Comparison of ENCODE assay signal across 1 cellular context in the genomic region with DNA sequence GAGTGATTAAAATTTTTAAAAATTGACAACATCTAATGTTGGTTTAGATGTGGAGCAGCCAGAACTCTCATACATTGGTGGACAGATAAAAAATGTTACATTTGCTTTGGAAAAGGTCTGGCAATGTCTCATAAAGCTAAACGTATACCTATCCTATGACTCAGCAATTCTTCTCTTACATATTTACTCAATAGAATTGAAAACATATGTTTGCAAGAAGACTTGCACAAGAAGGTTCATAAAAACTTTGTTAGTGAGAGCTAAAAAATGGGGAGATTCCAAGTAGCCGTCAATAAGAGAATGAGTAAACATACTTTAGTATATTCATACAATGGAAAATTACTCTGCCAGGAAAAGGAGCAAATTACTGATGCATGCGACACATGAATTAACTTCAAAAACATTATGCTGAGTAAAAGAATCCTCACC.
TF ChIP-seq lines count a peak whose summit lies in the region.

No MANE protein-coding gene starts in this region.

TF ChIP-seq in K562, 482 proteins besides CTCF, POLR2A, EP300 and RAD21 (continued from another document):
- TF ChIP-seq, protein P1, sequence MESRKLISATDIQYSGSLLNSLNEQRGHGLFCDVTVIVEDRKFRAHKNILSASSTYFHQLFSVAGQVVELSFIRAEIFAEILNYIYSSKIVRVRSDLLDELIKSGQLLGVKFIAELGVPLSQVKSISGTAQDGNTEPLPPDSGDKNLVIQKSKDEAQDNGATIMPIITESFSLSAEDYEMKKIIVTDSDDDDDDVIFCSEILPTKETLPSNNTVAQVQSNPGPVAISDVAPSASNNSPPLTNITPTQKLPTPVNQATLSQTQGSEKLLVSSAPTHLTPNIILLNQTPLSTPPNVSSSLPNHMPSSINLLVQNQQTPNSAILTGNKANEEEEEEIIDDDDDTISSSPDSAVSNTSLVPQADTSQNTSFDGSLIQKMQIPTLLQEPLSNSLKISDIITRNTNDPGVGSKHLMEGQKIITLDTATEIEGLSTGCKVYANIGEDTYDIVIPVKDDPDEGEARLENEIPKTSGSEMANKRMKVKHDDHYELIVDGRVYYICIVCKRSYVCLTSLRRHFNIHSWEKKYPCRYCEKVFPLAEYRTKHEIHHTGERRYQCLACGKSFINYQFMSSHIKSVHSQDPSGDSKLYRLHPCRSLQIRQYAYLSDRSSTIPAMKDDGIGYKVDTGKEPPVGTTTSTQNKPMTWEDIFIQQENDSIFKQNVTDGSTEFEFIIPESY (CRISPR knock-in tag; IDR thresholded peaks at IDR 0.05) = no peak
- TF ChIP-seq OTX1 (CRISPR knock-in tag; IDR thresholded peaks at IDR 0.05) (no peak), RBM25 (IDR thresholded peaks at IDR 0.05; ENCODE audit: low read depth, low read length, severe bottlenecking) (peak; percentile 21), ZNF316 (IDR thresholded peaks at IDR 0.05) (peak; percentile 72), BACH1 (tag; IDR thresholded peaks at IDR 0.05) (peak; percentile 54; the same call in 1 of the 2 replicates), CBX8 (IDR thresholded peaks at IDR 0.05; ENCODE audit: borderline replicate concordance, extremely low read depth, low read depth, low read length, poor library complexity, severe bottlenecking) (no peak), SNIP1 (IDR thresholded peaks at IDR 0.05; ENCODE audit: low read depth) (no peak), SLC30A9 (CRISPR knock-in tag; IDR thresholded peaks at IDR 0.05) (no peak), ZZZ3 (IDR thresholded peaks at IDR 0.05) (no peak), MTF1 (CRISPR knock-in tag; IDR thresholded peaks at IDR 0.05; ENCODE audit: borderline replicate concordance) (no peak), ZBED1 (IDR thresholded peaks at IDR 0.05) (no peak), GTF2A2 (tag; IDR thresholded peaks at IDR 0.05) (no peak), CHD1 (IDR thresholded peaks at IDR 0.05; ENCODE audit: low read length) (no peak), BCL6 (CRISPR knock-in tag; IDR thresholded peaks at IDR 0.05) (no peak), ZNF717 (CRISPR knock-in tag; IDR thresholded peaks at IDR 0.05) (no peak), ZNF324 (CRISPR knock-in tag; IDR thresholded peaks at IDR 0.05) (no peak), MTA2 (IDR thresholded peaks at IDR 0.05; ENCODE audit: low read depth) (no peak), ESRRB (CRISPR knock-in tag; IDR thresholded peaks at IDR 0.05; ENCODE audit: borderline replicate concordance) (no peak), SIN3A (IDR thresholded peaks at IDR 0.05; ENCODE audit: borderline replicate concordance in 2 of 2, control insufficient read depth in 1 of 2, low read depth in 2 of 2, low read length in 2 of 2) (no peak), EZH2 (IDR thresholded peaks at IDR 0.05; ENCODE audit: borderline replicate concordance, low read depth, low read length) (no peak), SMARCA5 (IDR thresholded peaks at IDR 0.05) (no peak), NFYB (IDR thresholded peaks at IDR 0.05; ENCODE audit: extremely low read depth, insufficient read length) (no peak), CREBBP (IDR thresholded peaks at IDR 0.05; ENCODE audit: low read depth, low read length) (no peak), RUNX1 (IDR thresholded peaks at IDR 0.05; ENCODE audit: low read depth) (no peak), NFATC3 (IDR thresholded peaks at IDR 0.05) (no peak), MAZ (CRISPR knock-in tag; conservative IDR thresholded peaks at IDR 0.05 in 1 of 2, IDR thresholded peaks at IDR 0.05 in 1 of 2) (no peak), MED1 (CRISPR knock-in tag; IDR thresholded peaks at IDR 0.05; ENCODE audit: borderline replicate concordance) (no peak), RBM14 (IDR thresholded peaks at IDR 0.05; ENCODE audit: borderline replicate concordance, insufficient read depth, low read depth, low read length) (no peak), NFE2 (IDR thresholded peaks at IDR 0.05; ENCODE audit: low read depth) (peak; percentile 64), NBN (IDR thresholded peaks at IDR 0.05; ENCODE audit: low read depth) (no peak), YY1 (IDR thresholded peaks at IDR 0.05; ENCODE audit: borderline replicate concordance in 1 of 3, control insufficient read depth in 1 of 3, extremely low read depth in 1 of 3, insufficient read depth in 3 of 3, insufficient read length in 1 of 3, insufficient replicate concordance in 2 of 3, low read depth in 1 of 3, low read length in 2 of 3) (no peak), ZC3H4 (CRISPR knock-in tag; IDR thresholded peaks at IDR 0.05; ENCODE audit: borderline replicate concordance) (no peak), ZNF644 (tag; IDR thresholded peaks at IDR 0.05; ENCODE audit: low read depth) (no peak), KAT8 (IDR thresholded peaks at IDR 0.05; ENCODE audit: low read depth) (no peak), MAFF (IDR thresholded peaks at IDR 0.05; ENCODE audit: low read length) (peak; percentile 64; the same call in 1 of the 2 replicates), C11orf30 (IDR thresholded peaks at IDR 0.05; ENCODE audit: low read depth) (peak; percentile 55)
- TF ChIP-seq, protein P2, sequence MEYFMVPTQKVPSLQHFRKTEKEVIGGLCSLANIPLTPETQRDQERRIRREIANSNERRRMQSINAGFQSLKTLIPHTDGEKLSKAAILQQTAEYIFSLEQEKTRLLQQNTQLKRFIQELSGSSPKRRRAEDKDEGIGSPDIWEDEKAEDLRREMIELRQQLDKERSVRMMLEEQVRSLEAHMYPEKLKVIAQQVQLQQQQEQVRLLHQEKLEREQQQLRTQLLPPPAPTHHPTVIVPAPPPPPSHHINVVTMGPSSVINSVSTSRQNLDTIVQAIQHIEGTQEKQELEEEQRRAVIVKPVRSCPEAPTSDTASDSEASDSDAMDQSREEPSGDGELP (CRISPR knock-in tag; IDR thresholded peaks at IDR 0.05; ENCODE audit: borderline replicate concordance) = no peak
- TF ChIP-seq, protein P3, sequence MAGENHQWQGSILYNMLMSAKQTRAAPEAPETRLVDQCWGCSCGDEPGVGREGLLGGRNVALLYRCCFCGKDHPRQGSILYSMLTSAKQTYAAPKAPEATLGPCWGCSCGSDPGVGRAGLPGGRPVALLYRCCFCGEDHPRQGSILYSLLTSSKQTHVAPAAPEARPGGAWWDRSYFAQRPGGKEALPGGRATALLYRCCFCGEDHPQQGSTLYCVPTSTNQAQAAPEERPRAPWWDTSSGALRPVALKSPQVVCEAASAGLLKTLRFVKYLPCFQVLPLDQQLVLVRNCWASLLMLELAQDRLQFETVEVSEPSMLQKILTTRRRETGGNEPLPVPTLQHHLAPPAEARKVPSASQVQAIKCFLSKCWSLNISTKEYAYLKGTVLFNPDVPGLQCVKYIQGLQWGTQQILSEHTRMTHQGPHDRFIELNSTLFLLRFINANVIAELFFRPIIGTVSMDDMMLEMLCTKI (IDR thresholded peaks at IDR 0.05; ENCODE audit: partially characterized antibody) = no peak
- TF ChIP-seq, protein P4, sequence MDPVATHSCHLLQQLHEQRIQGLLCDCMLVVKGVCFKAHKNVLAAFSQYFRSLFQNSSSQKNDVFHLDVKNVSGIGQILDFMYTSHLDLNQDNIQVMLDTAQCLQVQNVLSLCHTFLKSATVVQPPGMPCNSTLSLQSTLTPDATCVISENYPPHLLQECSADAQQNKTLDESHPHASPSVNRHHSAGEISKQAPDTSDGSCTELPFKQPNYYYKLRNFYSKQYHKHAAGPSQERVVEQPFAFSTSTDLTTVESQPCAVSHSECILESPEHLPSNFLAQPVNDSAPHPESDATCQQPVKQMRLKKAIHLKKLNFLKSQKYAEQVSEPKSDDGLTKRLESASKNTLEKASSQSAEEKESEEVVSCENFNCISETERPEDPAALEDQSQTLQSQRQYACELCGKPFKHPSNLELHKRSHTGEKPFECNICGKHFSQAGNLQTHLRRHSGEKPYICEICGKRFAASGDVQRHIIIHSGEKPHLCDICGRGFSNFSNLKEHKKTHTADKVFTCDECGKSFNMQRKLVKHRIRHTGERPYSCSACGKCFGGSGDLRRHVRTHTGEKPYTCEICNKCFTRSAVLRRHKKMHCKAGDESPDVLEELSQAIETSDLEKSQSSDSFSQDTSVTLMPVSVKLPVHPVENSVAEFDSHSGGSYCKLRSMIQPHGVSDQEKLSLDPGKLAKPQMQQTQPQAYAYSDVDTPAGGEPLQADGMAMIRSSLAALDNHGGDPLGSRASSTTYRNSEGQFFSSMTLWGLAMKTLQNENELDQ (CRISPR knock-in tag; IDR thresholded peaks at IDR 0.05; ENCODE audit: borderline replicate concordance) = no peak
- TF ChIP-seq, protein P5, sequence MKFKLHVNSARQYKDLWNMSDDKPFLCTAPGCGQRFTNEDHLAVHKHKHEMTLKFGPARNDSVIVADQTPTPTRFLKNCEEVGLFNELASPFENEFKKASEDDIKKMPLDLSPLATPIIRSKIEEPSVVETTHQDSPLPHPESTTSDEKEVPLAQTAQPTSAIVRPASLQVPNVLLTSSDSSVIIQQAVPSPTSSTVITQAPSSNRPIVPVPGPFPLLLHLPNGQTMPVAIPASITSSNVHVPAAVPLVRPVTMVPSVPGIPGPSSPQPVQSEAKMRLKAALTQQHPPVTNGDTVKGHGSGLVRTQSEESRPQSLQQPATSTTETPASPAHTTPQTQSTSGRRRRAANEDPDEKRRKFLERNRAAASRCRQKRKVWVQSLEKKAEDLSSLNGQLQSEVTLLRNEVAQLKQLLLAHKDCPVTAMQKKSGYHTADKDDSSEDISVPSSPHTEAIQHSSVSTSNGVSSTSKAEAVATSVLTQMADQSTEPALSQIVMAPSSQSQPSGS (CRISPR knock-in tag; IDR thresholded peaks at IDR 0.05) = no peak
- TF ChIP-seq, protein P6, sequence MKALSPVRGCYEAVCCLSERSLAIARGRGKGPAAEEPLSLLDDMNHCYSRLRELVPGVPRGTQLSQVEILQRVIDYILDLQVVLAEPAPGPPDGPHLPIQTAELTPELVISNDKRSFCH (CRISPR knock-in tag; IDR thresholded peaks at IDR 0.05) = no peak
- TF ChIP-seq, protein P6 (tag; IDR thresholded peaks at IDR 0.05) = no peak
- TF ChIP-seq, protein P7, sequence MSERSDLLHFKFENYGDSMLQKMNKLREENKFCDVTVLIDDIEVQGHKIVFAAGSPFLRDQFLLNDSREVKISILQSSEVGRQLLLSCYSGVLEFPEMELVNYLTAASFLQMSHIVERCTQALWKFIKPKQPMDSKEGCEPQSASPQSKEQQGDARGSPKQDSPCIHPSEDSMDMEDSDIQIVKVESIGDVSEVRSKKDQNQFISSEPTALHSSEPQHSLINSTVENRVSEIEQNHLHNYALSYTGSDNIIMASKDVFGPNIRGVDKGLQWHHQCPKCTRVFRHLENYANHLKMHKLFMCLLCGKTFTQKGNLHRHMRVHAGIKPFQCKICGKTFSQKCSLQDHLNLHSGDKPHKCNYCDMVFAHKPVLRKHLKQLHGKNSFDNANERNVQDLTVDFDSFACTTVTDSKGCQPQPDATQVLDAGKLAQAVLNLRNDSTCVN (CRISPR knock-in tag; IDR thresholded peaks at IDR 0.05) = no peak
- TF ChIP-seq, protein P8, sequence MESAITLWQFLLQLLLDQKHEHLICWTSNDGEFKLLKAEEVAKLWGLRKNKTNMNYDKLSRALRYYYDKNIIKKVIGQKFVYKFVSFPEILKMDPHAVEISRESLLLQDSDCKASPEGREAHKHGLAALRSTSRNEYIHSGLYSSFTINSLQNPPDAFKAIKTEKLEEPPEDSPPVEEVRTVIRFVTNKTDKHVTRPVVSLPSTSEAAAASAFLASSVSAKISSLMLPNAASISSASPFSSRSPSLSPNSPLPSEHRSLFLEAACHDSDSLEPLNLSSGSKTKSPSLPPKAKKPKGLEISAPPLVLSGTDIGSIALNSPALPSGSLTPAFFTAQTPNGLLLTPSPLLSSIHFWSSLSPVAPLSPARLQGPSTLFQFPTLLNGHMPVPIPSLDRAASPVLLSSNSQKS (CRISPR knock-in tag; IDR thresholded peaks at IDR 0.05) = no peak
- TF ChIP-seq, protein P9, sequence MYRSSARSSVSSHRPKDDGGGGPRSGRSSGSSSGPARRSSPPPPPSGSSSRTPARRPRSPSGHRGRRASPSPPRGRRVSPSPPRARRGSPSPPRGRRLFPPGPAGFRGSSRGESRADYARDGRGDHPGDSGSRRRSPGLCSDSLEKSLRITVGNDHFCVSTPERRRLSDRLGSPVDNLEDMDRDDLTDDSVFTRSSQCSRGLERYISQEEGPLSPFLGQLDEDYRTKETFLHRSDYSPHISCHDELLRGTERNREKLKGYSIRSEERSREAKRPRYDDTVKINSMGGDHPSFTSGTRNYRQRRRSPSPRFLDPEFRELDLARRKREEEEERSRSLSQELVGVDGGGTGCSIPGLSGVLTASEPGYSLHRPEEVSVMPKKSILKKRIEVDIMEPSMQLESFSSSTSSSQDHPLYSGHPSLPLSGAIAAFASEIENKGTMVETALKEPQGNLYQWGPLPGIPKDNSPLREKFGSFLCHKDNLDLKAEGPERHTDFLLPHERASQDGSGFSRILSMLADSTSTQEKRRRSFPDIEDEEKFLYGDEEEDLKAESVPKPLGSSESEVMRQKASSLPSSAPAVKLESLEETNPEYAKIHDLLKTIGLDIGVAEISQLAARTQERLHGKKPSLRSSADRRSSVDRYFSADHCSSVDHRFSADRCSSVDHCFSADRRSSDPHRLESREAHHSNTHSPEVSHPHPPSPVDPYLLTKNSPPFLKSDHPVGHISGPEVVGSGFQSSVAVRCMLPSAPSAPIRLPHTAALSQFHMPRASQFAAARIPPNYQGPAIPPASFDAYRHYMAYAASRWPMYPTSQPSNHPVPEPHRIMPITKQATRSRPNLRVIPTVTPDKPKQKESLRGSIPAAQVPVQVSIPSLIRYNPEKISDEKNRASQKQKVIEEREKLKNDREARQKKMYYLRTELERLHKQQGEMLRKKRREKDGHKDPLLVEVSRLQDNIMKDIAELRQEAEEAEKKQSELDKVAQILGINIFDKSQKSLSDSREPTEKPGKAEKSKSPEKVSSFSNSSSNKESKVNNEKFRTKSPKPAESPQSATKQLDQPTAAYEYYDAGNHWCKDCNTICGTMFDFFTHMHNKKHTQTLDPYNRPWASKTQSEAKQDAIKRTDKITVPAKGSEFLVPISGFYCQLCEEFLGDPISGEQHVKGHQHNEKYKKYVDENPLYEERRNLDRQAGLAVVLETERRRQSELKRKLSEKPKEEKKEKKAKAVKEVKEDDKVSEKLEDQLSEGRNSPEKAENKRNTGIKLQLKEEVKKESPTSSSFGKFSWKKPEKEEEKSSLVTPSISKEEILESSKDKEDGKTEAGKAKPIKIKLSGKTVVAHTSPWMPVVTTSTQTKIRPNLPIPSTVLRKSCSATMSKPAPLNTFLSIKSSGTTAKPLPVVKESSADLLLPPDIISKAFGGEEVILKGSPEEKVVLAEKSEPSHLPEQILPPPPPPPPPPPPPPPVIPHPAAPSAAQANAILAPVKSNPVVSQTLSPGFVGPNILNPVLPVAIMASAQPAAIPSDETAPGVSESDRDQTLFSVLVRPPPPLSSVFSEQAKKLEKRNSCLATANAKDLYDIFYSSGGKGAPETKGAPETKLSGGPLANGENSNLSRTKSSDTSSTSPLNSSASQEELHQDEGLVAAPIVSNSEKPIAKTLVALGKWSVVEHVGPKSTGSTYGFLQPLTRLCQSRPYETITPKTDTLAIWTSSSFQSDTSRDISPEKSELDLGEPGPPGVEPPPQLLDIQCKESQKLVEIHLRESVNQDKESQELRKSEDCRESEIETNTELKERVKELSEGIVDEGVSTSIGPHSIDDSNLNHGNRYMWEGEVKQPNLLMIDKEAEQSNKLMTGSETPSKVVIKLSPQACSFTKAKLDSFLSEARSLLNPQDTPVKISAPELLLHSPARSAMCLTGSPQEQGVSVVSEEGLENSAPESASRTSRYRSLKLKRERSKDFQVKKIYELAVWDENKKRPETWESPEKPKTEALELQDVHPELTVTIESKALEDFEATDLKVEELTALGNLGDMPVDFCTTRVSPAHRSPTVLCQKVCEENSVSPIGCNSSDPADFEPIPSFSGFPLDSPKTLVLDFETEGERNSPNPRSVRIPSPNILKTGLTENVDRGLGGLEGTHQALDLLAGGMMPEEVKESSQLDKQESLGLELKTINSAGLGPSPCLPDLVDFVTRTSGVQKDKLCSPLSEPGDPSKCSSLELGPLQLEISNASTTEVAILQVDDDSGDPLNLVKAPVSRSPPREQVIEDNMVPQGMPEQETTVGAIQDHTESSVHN (IDR thresholded peaks at IDR 0.05; ENCODE audit: borderline replicate concordance in 1 of 2, low read depth in 1 of 2) = no peak
